Comparison of ENCODE assay signal across 21 cellular contexts in genomic region chr11:34013893-34014571, GRCh38. TPM values are rescaled to one million over a fixed set of nuclear protein-coding genes. Genes with fewer than 3 reads are reported as not detected.
A peak's percentile ranks its signal among the peaks of the same experiment; 100 is the strongest.
DNase-seq lines count a peak whose midpoint lies in the region; ATAC-seq and TF ChIP-seq lines count a peak whose summit lies in the region.
"Had no signal": no experiment of that assay in that cellular context is flagged by ENCODE, and none has a peak within 500 bp of the region (broad histone marks: within the 10 kb centered on the region; RNA-seq: fewer than 3 reads in every experiment).

No MANE protein-coding gene starts in this region.

- H2AFZ ChIP-seq in osteoblast (ENCODE audit: low read length): no peak overlapping the region

- no peak for TF ChIP-seq CTCF in A673 (conservative IDR thresholded peaks at IDR 0.05; ENCODE audit: low read depth, low read length)
- TF ChIP-seq CTCF in osteoblast (IDR thresholded peaks at IDR 0.05; ENCODE audit: extremely low read depth, low read depth, low read length): no peak

- POLR2A ChIA-PET in A673 (lab: Charles Lee; ENCODE audit: low non-redundant PET): no interaction called here

- DNase-seq in A673 (ENCODE audit: low spot score): no peak
- DNase-seq in AG20443 (ENCODE audit: low spot score): peak; percentile 27
- DNase-seq in left lobe of liver (ENCODE audit: low spot score): peak; percentile 7
- peak; percentile 17 for DNase-seq in osteoblast (ENCODE audit: insufficient read length, low spot score, missing footprints)
- no peak for DNase-seq in NCI-H524 treated with DMSO at 0.1 percent for 48 hours (lab: John Stamatoyannopoulos, UW)
- DNase-seq: ACHN, Calu3, DMS153, Kasumi-1, NCI-H1092 treated with DMSO at 0.1 percent for 48 hours, NCI-H1436, NCI-H187 treated with DMSO at 0.1 percent for 48 hours, NCI-H2171 treated with DMSO at 0.1 percent for 48 hours, NCI-H345, NCI-H510A treated with DMSO at 0.1 percent for 48 hours, NCI-H774 had no signal

- H4K20me1 ChIP-seq in osteoblast (ENCODE audit: insufficient read depth, low read length): no peaks in the 10 kb centered on the region

- no peaks in the 10 kb centered on the region for H3K36me3 ChIP-seq in A673 (ENCODE audit: insufficient read depth, low read length, poor library complexity, severe bottlenecking)
- no peaks in the 10 kb centered on the region for H3K36me3 ChIP-seq in osteoblast (ENCODE audit: insufficient read depth, low read length)
- H3K36me3 ChIP-seq: SJSA1 had no signal

- no TSS peak for BruUV-seq in A673 (replicated peaks; lab: Mats Ljungman, UMichigan)

- H3K27me3 ChIP-seq in A673 (replicated peaks; ENCODE audit: insufficient read depth, low read depth, low read length, poor library complexity): no peaks in the 10 kb centered on the region
- peaks cover 10% of the 10 kb centered on the region for H3K27me3 ChIP-seq in osteoblast (ENCODE audit: insufficient read depth, low read length)

- H3K4me2 ChIP-seq in osteoblast (ENCODE audit: insufficient read depth, low read length): no peak overlapping the region

- intact Hi-C loops in A673 (cut with micrococcal nuclease; ENCODE audit: unreplicated experiment): no loop called here

- peak overlapping the region; percentile 0 for H3K27ac ChIP-seq in A673 (ENCODE audit: low read depth, low read length, poor library complexity, severe bottlenecking)
- H3K27ac ChIP-seq in osteoblast (ENCODE audit: low read depth, low read length): no peak overlapping the region
- H3K27ac ChIP-seq: SJSA1 had no signal

- H3K9me3 ChIP-seq in A673 (ENCODE audit: low read depth, low read length, poor library complexity, severe bottlenecking) (no peaks in the 10 kb centered on the region), osteoblast (ENCODE audit: low read depth, low read length) (no peaks in the 10 kb centered on the region)
- H3K9me3 ChIP-seq: SJSA1 had no signal

- H3K4me1 ChIP-seq in A673 (ENCODE audit: insufficient read depth, low read length, poor library complexity, severe bottlenecking): no peaks in the 10 kb centered on the region
- no peaks in the 10 kb centered on the region for H3K4me1 ChIP-seq in osteoblast (ENCODE audit: insufficient read depth, low read length)
- H3K4me1 ChIP-seq: SJSA1 had no signal

- H3K4me3 ChIP-seq in A673 (ENCODE audit: low read depth, low read length, poor library complexity, severe bottlenecking): no peak overlapping the region
- no peak overlapping the region for H3K4me3 ChIP-seq in osteoblast (ENCODE audit: insufficient read depth, low read length)
- H3K4me3 ChIP-seq: SJSA1 had no signal

- no peaks in the 10 kb centered on the region for H3K79me2 ChIP-seq in osteoblast (ENCODE audit: insufficient read depth, low read length)

- CTCF ChIA-PET in A673 (lab: Charles Lee): no interaction called here

- ATAC-seq in left lobe of liver (no peak), HG02571 (IDR thresholded peaks at IDR 0.05; ENCODE audit: unreplicated experiment) (no peak), HG02678 (IDR thresholded peaks at IDR 0.05; ENCODE audit: unreplicated experiment) (no peak), HG02623 (IDR thresholded peaks at IDR 0.05; ENCODE audit: unreplicated experiment) (no peak)
- ATAC-seq: HCT116 had no signal

RNA-seq across cellular contexts. Expression of gene CAPRIN1, which starts 37.5 kb away (rescaled TPM):
- 1,416 and 1,470 TPM in 2 replicates for total RNA-seq in A673 (2021)
- 68.6 TPM for total RNA-seq in left lobe of liver
- 225 and 235 TPM in 2 replicates for total RNA-seq in osteoblast

Comparison
In these comparisons a context has a peak if more than half of its experiments do, and no peak if none do; other contexts are left out.
1. DNase-seq: peak in AG20443 (single experiment), left lobe of liver (single experiment) and osteoblast (single experiment); none in A673 (single experiment) and NCI-H524 treated with DMSO at 0.1 percent for 48 hours (single experiment).